ENCODE assay signal across 3 cellular contexts in the genomic region with DNA sequence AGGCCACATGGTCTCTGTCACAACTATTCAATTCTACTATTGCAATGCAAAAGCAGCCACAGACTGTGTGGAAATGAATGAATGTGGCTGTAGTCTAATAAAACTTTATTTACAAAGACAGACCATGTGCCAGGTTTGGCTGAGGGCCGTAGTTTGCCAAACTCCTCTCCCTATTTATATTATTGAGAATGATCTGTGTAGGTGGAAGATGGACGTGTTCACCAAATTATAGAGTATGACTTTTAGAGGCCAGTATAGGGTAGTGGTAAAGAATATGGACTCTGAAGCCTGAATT.
TF ChIP-seq lines count a peak whose summit lies in the region.

No MANE protein-coding gene starts in this region.

TF ChIP-seq in HepG2, 621 proteins besides CTCF, POLR2A, EP300 and RAD21 (continued from another document):
- TF ChIP-seq, protein P1, sequence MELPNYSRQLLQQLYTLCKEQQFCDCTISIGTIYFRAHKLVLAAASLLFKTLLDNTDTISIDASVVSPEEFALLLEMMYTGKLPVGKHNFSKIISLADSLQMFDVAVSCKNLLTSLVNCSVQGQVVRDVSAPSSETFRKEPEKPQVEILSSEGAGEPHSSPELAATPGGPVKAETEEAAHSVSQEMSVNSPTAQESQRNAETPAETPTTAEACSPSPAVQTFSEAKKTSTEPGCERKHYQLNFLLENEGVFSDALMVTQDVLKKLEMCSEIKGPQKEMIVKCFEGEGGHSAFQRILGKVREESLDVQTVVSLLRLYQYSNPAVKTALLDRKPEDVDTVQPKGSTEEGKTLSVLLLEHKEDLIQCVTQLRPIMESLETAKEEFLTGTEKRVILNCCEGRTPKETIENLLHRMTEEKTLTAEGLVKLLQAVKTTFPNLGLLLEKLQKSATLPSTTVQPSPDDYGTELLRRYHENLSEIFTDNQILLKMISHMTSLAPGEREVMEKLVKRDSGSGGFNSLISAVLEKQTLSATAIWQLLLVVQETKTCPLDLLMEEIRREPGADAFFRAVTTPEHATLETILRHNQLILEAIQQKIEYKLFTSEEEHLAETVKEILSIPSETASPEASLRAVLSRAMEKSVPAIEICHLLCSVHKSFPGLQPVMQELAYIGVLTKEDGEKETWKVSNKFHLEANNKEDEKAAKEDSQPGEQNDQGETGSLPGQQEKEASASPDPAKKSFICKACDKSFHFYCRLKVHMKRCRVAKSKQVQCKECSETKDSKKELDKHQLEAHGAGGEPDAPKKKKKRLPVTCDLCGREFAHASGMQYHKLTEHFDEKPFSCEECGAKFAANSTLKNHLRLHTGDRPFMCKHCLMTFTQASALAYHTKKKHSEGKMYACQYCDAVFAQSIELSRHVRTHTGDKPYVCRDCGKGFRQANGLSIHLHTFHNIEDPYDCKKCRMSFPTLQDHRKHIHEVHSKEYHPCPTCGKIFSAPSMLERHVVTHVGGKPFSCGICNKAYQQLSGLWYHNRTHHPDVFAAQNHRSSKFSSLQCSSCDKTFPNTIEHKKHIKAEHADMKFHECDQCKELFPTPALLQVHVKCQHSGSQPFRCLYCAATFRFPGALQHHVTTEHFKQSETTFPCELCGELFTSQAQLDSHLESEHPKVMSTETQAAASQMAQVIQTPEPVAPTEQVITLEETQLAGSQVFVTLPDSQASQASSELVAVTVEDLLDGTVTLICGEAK (IDR thresholded peaks at IDR 0.05) = no peak
- TF ChIP-seq, protein P1 (CRISPR knock-in tag; IDR thresholded peaks at IDR 0.05) = peak; percentile 48; the same call in 1 of the 2 replicates

TF ChIP-seq in K562, 482 proteins besides CTCF, POLR2A, EP300 and RAD21 (continued from another document and continues in another):
- TF ChIP-seq, protein P2, sequence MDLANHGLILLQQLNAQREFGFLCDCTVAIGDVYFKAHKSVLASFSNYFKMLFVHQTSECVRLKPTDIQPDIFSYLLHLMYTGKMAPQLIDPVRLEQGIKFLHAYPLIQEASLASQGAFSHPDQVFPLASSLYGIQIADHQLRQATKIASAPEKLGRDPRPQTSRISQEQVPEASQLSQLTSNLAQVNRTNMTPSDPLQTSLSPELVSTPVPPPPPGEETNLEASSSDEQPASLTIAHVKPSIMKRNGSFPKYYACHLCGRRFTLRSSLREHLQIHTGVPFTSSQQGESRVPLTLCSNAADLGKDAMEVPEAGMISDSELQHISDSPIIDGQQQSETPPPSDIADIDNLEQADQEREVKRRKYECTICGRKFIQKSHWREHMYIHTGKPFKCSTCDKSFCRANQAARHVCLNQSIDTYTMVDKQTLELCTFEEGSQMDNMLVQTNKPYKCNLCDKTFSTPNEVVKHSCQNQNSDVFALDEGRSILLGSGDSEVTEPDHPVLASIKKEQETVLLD (IDR thresholded peaks at IDR 0.05) = no peak
- TF ChIP-seq RBM14 (IDR thresholded peaks at IDR 0.05; ENCODE audit: borderline replicate concordance, insufficient read depth, low read depth, low read length) (no peak), ZBTB7A (IDR thresholded peaks at IDR 0.05; ENCODE audit: borderline replicate concordance, control insufficient read depth, low read depth, low read length) (no peak), ZNF184 (CRISPR knock-in tag; IDR thresholded peaks at IDR 0.05) (no peak), TAF9B (IDR thresholded peaks at IDR 0.05; ENCODE audit: partially characterized antibody) (no peak), IFI16 (CRISPR knock-in tag; IDR thresholded peaks at IDR 0.05) (no peak), STAG1 (CRISPR knock-in tag; IDR thresholded peaks at IDR 0.05; ENCODE audit: borderline replicate concordance) (no peak), RUNX1 (IDR thresholded peaks at IDR 0.05; ENCODE audit: low read depth) (no peak), XRCC4 (IDR thresholded peaks at IDR 0.05; ENCODE audit: extremely low read depth, insufficient read depth, insufficient read length) (no peak), ZNF589 (CRISPR knock-in tag; IDR thresholded peaks at IDR 0.05; ENCODE audit: low read depth) (no peak), ZKSCAN1 (IDR thresholded peaks at IDR 0.05; ENCODE audit: low read depth, low read length) (no peak), BRCA1 (IDR thresholded peaks at IDR 0.05) (no peak), BRCA1 (CRISPR knock-in tag; IDR thresholded peaks at IDR 0.05) (no peak), ZNF347 (CRISPR knock-in tag; IDR thresholded peaks at IDR 0.05; ENCODE audit: low read depth) (no peak)
- TF ChIP-seq, protein P3, sequence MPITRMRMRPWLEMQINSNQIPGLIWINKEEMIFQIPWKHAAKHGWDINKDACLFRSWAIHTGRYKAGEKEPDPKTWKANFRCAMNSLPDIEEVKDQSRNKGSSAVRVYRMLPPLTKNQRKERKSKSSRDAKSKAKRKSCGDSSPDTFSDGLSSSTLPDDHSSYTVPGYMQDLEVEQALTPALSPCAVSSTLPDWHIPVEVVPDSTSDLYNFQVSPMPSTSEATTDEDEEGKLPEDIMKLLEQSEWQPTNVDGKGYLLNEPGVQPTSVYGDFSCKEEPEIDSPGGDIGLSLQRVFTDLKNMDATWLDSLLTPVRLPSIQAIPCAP (CRISPR knock-in tag; IDR thresholded peaks at IDR 0.05; ENCODE audit: borderline replicate concordance) = no peak
- TF ChIP-seq, protein P4, sequence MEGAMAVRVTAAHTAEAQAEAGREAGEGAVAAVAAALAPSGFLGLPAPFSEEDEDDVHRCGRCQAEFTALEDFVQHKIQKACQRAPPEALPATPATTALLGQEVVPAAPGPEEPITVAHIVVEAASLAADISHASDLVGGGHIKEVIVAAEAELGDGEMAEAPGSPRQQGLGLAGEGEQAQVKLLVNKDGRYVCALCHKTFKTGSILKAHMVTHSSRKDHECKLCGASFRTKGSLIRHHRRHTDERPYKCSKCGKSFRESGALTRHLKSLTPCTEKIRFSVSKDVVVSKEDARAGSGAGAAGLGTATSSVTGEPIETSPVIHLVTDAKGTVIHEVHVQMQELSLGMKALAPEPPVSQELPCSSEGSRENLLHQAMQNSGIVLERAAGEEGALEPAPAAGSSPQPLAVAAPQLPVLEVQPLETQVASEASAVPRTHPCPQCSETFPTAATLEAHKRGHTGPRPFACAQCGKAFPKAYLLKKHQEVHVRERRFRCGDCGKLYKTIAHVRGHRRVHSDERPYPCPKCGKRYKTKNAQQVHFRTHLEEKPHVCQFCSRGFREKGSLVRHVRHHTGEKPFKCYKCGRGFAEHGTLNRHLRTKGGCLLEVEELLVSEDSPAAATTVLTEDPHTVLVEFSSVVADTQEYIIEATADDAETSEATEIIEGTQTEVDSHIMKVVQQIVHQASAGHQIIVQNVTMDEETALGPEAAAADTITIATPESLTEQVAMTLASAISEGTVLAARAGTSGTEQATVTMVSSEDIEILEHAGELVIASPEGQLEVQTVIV (CRISPR knock-in tag; IDR thresholded peaks at IDR 0.05; ENCODE audit: borderline replicate concordance) = no peak

TF ChIP-seq in GM23338, 12 proteins besides CTCF, POLR2A, EP300 and RAD21 (continued from another document):
- TF ChIP-seq, protein P5, sequence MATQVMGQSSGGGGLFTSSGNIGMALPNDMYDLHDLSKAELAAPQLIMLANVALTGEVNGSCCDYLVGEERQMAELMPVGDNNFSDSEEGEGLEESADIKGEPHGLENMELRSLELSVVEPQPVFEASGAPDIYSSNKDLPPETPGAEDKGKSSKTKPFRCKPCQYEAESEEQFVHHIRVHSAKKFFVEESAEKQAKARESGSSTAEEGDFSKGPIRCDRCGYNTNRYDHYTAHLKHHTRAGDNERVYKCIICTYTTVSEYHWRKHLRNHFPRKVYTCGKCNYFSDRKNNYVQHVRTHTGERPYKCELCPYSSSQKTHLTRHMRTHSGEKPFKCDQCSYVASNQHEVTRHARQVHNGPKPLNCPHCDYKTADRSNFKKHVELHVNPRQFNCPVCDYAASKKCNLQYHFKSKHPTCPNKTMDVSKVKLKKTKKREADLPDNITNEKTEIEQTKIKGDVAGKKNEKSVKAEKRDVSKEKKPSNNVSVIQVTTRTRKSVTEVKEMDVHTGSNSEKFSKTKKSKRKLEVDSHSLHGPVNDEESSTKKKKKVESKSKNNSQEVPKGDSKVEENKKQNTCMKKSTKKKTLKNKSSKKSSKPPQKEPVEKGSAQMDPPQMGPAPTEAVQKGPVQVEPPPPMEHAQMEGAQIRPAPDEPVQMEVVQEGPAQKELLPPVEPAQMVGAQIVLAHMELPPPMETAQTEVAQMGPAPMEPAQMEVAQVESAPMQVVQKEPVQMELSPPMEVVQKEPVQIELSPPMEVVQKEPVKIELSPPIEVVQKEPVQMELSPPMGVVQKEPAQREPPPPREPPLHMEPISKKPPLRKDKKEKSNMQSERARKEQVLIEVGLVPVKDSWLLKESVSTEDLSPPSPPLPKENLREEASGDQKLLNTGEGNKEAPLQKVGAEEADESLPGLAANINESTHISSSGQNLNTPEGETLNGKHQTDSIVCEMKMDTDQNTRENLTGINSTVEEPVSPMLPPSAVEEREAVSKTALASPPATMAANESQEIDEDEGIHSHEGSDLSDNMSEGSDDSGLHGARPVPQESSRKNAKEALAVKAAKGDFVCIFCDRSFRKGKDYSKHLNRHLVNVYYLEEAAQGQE (IDR thresholded peaks at IDR 0.05; ENCODE audit: unreplicated experiment) = no peak
- TF ChIP-seq CREB1 (CRISPR knock-in tag; IDR thresholded peaks at IDR 0.05; ENCODE audit: low read depth) (no peak), EZH2phosphoT487 (IDR thresholded peaks at IDR 0.05; ENCODE audit: unreplicated experiment) (no peak), ZNF331 (CRISPR knock-in tag; IDR thresholded peaks at IDR 0.05; ENCODE audit: low read depth) (no peak)
